ENCODE assay signal across 23 cellular contexts in the genomic region with DNA sequence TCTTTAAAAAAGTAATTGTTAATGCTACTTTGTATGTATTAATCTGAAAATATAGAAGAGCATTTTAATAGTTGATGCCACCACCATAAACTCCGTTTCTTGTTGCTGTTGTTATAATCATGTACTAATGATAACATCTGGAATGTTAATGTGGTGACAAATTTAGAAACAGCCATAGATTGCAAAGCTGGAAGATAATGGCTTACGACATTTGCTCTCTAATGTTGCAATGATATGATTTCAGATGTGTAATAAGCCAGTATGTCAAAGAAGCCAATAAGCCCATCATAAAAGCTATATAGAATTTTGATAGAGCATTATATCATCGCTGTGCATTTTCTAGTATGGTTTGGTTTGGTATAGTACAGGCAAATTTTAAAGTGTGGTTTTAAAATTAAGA.
"Had no signal": no experiment of that assay in that cellular context is flagged by ENCODE, and none has a peak within 500 bp of the region (broad histone marks: within the 10 kb centered on the region; RNA-seq: fewer than 3 reads in every experiment).

No MANE protein-coding gene starts in this region.

- H3K4me3 ChIP-seq: MG63 had no signal

- ATAC-seq: activated T-cell treated with anti-CD3 and anti-CD28 coated beads, Interleukin-2, amount 50 U/mL, for 4 hours; Panc1 had no signal

- H3K36me3 ChIP-seq: MG63 had no signal

- H3K4me2 ChIP-seq: KMS-11 had no signal

- DNase-seq: activated B cell treated with CpG ODN at 0.5 μM for 24 hours; activated CD4-positive, alpha-beta memory T cell treated with anti-CD3 and anti-CD28 coated beads for 36 hours; activated CD4-positive, alpha-beta T cell treated with anti-CD3 and anti-CD28 coated beads for 1 hour; activated CD4-positive, alpha-beta T cell treated with anti-CD3 and anti-CD28 coated beads, Interleukin-2, amount 10 ng/mL, durations not matched to agents 24 days and 14 days; activated CD8-positive, alpha-beta memory T cell treated with anti-CD3 and anti-CD28 coated beads for 24 hours; activated effector memory CD4-positive, alpha-beta T cell treated with anti-CD3 and anti-CD28 coated beads, Interleukin-2, amount 50 U/mL, for 16 hours; activated naive CD4-positive, alpha-beta T cell treated with anti-CD3 and anti-CD28 coated beads for 36 hours; activated T-cell treated with anti-CD3 and anti-CD28 coated beads, Interleukin-2, amount 50 U/mL, for 4 hours; anterior cingulate cortex; cerebellar nuclear complex; MG63; NCI-H1105; NCI-H1436; NCI-H187; NCI-H2081; NCI-H510A treated with DMSO at 0.1 percent for 48 hours; NCI-H69; NK-92 treated with Interleukin-12 subunit alpha and Interleukin-12 subunit beta, amount 100 ng/mL, for 24 hours; OCI-M1; SHP77 had no signal

- H3K9ac ChIP-seq: KMS-11 had no signal

- H3K27ac ChIP-seq: KMS-11, RWPE1 had no signal

- H3K9me3 ChIP-seq: MG63 had no signal

- H3K27me3 ChIP-seq: MG63 had no signal
